ENCODE assay signal across 8 cellular contexts in the genomic region with DNA sequence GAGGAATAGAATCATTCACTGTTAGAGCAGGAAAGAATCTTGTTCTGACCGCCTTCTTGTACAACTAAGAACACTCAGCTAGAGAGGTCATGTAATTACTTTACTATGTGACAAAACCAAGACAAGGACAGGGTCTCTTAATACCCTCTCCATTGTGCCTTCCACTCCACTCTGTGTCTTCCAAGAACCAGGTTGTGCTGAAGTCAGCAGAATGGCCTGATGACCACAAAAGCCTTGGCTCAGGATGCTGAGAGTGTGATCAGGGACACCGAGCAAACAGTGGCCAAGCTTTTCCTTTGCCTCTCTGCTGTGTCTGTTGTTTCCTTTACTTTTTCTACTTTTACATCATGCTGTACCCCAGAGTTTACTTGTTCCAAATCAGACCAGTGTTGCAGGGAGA.
"Had no signal": no experiment of that assay in that cellular context is flagged by ENCODE, and none has a peak within 500 bp of the region (broad histone marks: within the 10 kb centered on the region; RNA-seq: fewer than 3 reads in every experiment).

No MANE protein-coding gene starts in this region.

- DNase-seq: GM23248, GOT3, H7, HFFc6, KG1 had no signal

- ATAC-seq: HCT116 had no signal

- H3K4me3 ChIP-seq: GM23248, HAP-1 had no signal

- H3K9ac ChIP-seq: GM23248 had no signal

- H2AFZ ChIP-seq: GM23248 had no signal

- H3K9me3 ChIP-seq: HAP-1 had no signal

- H3K4me1 ChIP-seq: HAP-1 had no signal

- H3K27ac ChIP-seq: GM23248, HL-60 had no signal
